Comparison of ENCODE assay signal across 14 cellular contexts in genomic region chr4:184451726-184452125, GRCh38. TPM values are rescaled to one million over a fixed set of nuclear protein-coding genes. Genes with fewer than 3 reads are reported as not detected.
A peak's percentile ranks its signal among the peaks of the same experiment; 100 is the strongest.
DNase-seq lines count a peak whose midpoint lies in the region; ATAC-seq, FAIRE-seq and TF ChIP-seq lines count a peak whose summit lies in the region.
"Had no signal": no experiment of that assay in that cellular context is flagged by ENCODE, and none has a peak within 500 bp of the region (broad histone marks: within the 10 kb centered on the region; RNA-seq: fewer than 3 reads in every experiment).

No MANE protein-coding gene starts in this region.

- H3K9ac ChIP-seq in liver (ENCODE audit: low read depth in 1 of 2, low read length in 2 of 2) (no peak overlapping the region), HepG2 (ENCODE audit: insufficient read depth, low read depth, low read length) (no peak overlapping the region), SK-N-SH (no peak overlapping the region)

- ATAC-seq in HepG2 (no peak), HG03460 (IDR thresholded peaks at IDR 0.05; ENCODE audit: unreplicated experiment) (no peak)
- no peak for ATAC-seq in activated CD8-positive, alpha-beta T cell treated with anti-CD3 and anti-CD28 coated beads for 36 hours
- ATAC-seq: HCT116, lower lobe of right lung had no signal

- H3F3A ChIP-seq in SK-N-SH (replicated peaks; ENCODE audit: insufficient read depth), result no peaks in the 10 kb centered on the region

- no TSS peak for BruUV-seq in HepG2 (replicated peaks; lab: Mats Ljungman, UMichigan)

- H2AFZ ChIP-seq in HepG2 (ENCODE audit: low read length) (no peak overlapping the region), SK-N-SH (ENCODE audit: low read depth) (no peak overlapping the region)

- no peak for FAIRE-seq in HepG2 (lab: Jason Lieb, UNC)

- peak overlapping the region; percentile 3 to 19 for H3K27ac ChIP-seq in liver (ENCODE audit: low read depth in 1 of 2, low read length in 2 of 2)
- H3K27ac ChIP-seq in HepG2 (ENCODE audit: extremely low read length, insufficient read depth, low read length), result no peak overlapping the region
- H3K27ac ChIP-seq in SK-N-SH (ENCODE audit: low read depth in 2 of 2, low read length in 1 of 2), result peak overlapping the region in 1 of 2 experiments; percentile 95; a peak in 2 of 4 replicates

- CTCF ChIA-PET in HepG2 (lab: Yijun Ruan, JAX; ENCODE audit: low intra/inter-chr PET ratio, low total read pairs), result no interaction called here
- CTCF ChIA-PET in SK-N-SH (lab: Yijun Ruan, JAX), result no interaction called here
- CTCF ChIA-PET in activated CD8-positive, alpha-beta T cell treated with anti-CD3 and anti-CD28 coated beads for 36 hours (lab: Charles Lee), result interaction anchor here (0.9 kb wide), 1 partner anchor 11 kb away, joined by 3 read pairs; no protein-coding TSS in a partner anchor

- no peak for TF ChIP-seq POLR2A in HepG2 (IDR thresholded peaks at IDR 0.05; ENCODE audit: insufficient read depth in 1 of 2, low read depth in 2 of 2, low read length in 2 of 2)

- intact Hi-C loops in HepG2 (cut with micrococcal nuclease; ENCODE audit: unreplicated experiment), result no loop called here
- intact Hi-C loops in activated CD8-positive, alpha-beta T cell treated with anti-CD3 and anti-CD28 coated beads for 36 hours (cut with micrococcal nuclease), result no loop called here

- TF ChIP-seq CTCF in liver (IDR thresholded peaks at IDR 0.05; ENCODE audit: low read depth, low read length, missing input control), result no peak
- no peak for TF ChIP-seq CTCF in HepG2 (CRISPR knock-in tag; IDR thresholded peaks at IDR 0.05)
- no peak for TF ChIP-seq CTCF in SK-N-SH (IDR thresholded peaks at IDR 0.05)
- TF ChIP-seq CTCF in endothelial cell (IDR thresholded peaks at IDR 0.05; ENCODE audit: unreplicated experiment), result no peak
- TF ChIP-seq CTCF in activated CD8-positive, alpha-beta T cell treated with anti-CD3 and anti-CD28 coated beads for 36 hours (IDR thresholded peaks at IDR 0.05), result no peak

- H3K4me2 ChIP-seq in HepG2 (ENCODE audit: low read depth, low read length) (no peak overlapping the region), SK-N-SH (no peak overlapping the region)

- H3K36me3 Mint-ChIP-seq in endothelial cell (ENCODE audit: low read depth, unreplicated experiment), result peaks cover 14% of the 10 kb centered on the region
- peaks cover 33% of the 10 kb centered on the region for H3K36me3 Mint-ChIP-seq in activated CD8-positive, alpha-beta T cell treated with anti-CD3 and anti-CD28 coated beads for 36 hours (ENCODE audit: low read depth)

- H3K79me2 ChIP-seq in HepG2 (ENCODE audit: insufficient read depth, low read length) (peaks cover 77% of the 10 kb centered on the region), SK-N-SH (ENCODE audit: insufficient read depth) (peaks cover 89% of the 10 kb centered on the region)

- POLR2A ChIA-PET in HepG2 (lab: Yijun Ruan, JAX) (no interaction called here), SK-N-SH (lab: Yijun Ruan, JAX) (interaction anchor here (1.2 kb wide), 1 partner anchor 23 kb away, joined by 3 read pairs; no protein-coding TSS in a partner anchor)
- POLR2A ChIA-PET in activated CD8-positive, alpha-beta T cell treated with anti-CD3 and anti-CD28 coated beads for 36 hours (lab: Charles Lee), result interaction anchor here (1.1 kb wide), 1 partner anchor 22 kb away, joined by 3 read pairs; the partner anchor contains the start of gene IRF2

- DNase-seq in HepG2 (ENCODE audit: low spot score) (no peak), SK-N-SH (peak; percentile 66), endothelial cell (ENCODE audit: low spot score) (no peak), NCI-H2227 (lab: John Stamatoyannopoulos, UW; ENCODE audit: unreplicated experiment) (no peak), foreskin melanocyte (no peak)
- DNase-seq in activated CD8-positive, alpha-beta T cell treated with anti-CD3 and anti-CD28 coated beads for 36 hours, result no peak
- DNase-seq: activated CD4-positive, alpha-beta T cell treated with anti-CD3 and anti-CD28 coated beads for 4 hours; lower lobe of right lung; MG63; substantia nigra; T-helper 1 cell had no signal

- no peak overlapping the region for H3K4me3 Mint-ChIP-seq in endothelial cell (ENCODE audit: unreplicated experiment)
- H3K4me3 Mint-ChIP-seq in activated CD8-positive, alpha-beta T cell treated with anti-CD3 and anti-CD28 coated beads for 36 hours, result no peak overlapping the region

- no peak overlapping the region for H3K4me3 ChIP-seq in liver (ENCODE audit: low read depth in 1 of 3, low read length in 3 of 3)
- H3K4me3 ChIP-seq in HepG2 (replicated peaks in 1 of 3; ENCODE audit: insufficient read depth in 1 of 3, low read depth in 2 of 3, low read length in 3 of 3), result no peak overlapping the region
- no peak overlapping the region for H3K4me3 ChIP-seq in SK-N-SH (ENCODE audit: low read depth in 2 of 2, low read length in 1 of 2)
- H3K4me3 ChIP-seq: lower lobe of right lung, MG63 had no signal

- H3K27ac Mint-ChIP-seq in endothelial cell (ENCODE audit: unreplicated experiment), result peak overlapping the region; percentile 25
- H3K27ac Mint-ChIP-seq in activated CD8-positive, alpha-beta T cell treated with anti-CD3 and anti-CD28 coated beads for 36 hours, result no peak overlapping the region

- H3K9me2 ChIP-seq in SK-N-SH, result no peaks in the 10 kb centered on the region

- H3K27me3 Mint-ChIP-seq in endothelial cell (ENCODE audit: unreplicated experiment), result peaks cover 5% of the 10 kb centered on the region
- H3K27me3 Mint-ChIP-seq in activated CD8-positive, alpha-beta T cell treated with anti-CD3 and anti-CD28 coated beads for 36 hours, result no peaks in the 10 kb centered on the region

- H3K4me1 ChIP-seq in liver (ENCODE audit: control insufficient read depth in 4 of 4, insufficient read depth in 4 of 4, low read length in 3 of 4) (peaks cover 2 to 58% (median 51%) of the 10 kb centered on the region in 4 donors), HepG2 (ENCODE audit: insufficient read depth, low read length) (peaks cover 28% of the 10 kb centered on the region), SK-N-SH (ENCODE audit: control insufficient read depth in 1 of 2, insufficient read depth in 2 of 2, low read depth in 1 of 2, low read length in 1 of 2) (peaks cover 33 to 50% of the 10 kb centered on the region in 2 experiments; a peak in 3 of 4 replicates)

- in situ Hi-C loops in HepG2 (cut with HindIII; ENCODE audit: extremely low pct_ligation_motif_present, low pct_unique_long_range_greater_than_20kb), result no loop called here

- no peak for TF ChIP-seq EP300 in HepG2 (IDR thresholded peaks at IDR 0.05; ENCODE audit: low read depth in 2 of 2, low read length in 2 of 2)
- TF ChIP-seq EP300 in HepG2 (CRISPR knock-in tag; IDR thresholded peaks at IDR 0.05; ENCODE audit: borderline replicate concordance), result no peak
- TF ChIP-seq EP300 in SK-N-SH (IDR thresholded peaks at IDR 0.05; ENCODE audit: borderline replicate concordance in 1 of 2, low read depth in 1 of 2, low read length in 1 of 2), result peak in 1 of 2 experiments; percentile 83; a peak in 2 of 4 replicates

- no peaks in the 10 kb centered on the region for H3K27me3 ChIP-seq in liver (ENCODE audit: control insufficient read depth in 4 of 4, insufficient read depth in 4 of 4, low read length in 3 of 4)
- no peaks in the 10 kb centered on the region for H3K27me3 ChIP-seq in HepG2 (ENCODE audit: control insufficient read depth in 1 of 2, insufficient read depth in 2 of 2, low read length in 2 of 2)
- H3K27me3 ChIP-seq in SK-N-SH (ENCODE audit: insufficient read depth), result no peaks in the 10 kb centered on the region
- H3K27me3 ChIP-seq: MG63 had no signal

- peaks cover 81% of the 10 kb centered on the region for H3K4me1 Mint-ChIP-seq in endothelial cell (ENCODE audit: unreplicated experiment)
- H3K4me1 Mint-ChIP-seq in activated CD8-positive, alpha-beta T cell treated with anti-CD3 and anti-CD28 coated beads for 36 hours (ENCODE audit: low read depth), result peaks cover 77% of the 10 kb centered on the region

- no peaks in the 10 kb centered on the region for H3K9me3 ChIP-seq in liver (ENCODE audit: control insufficient read depth in 4 of 4, low read length in 3 of 4)
- H3K9me3 ChIP-seq in HepG2 (ENCODE audit: low read length), result no peaks in the 10 kb centered on the region
- no peaks in the 10 kb centered on the region for H3K9me3 ChIP-seq in SK-N-SH
- H3K9me3 ChIP-seq: lower lobe of right lung, MG63 had no signal

- H3K9me3 Mint-ChIP-seq in endothelial cell (ENCODE audit: unreplicated experiment), result no peaks in the 10 kb centered on the region
- H3K9me3 Mint-ChIP-seq in activated CD8-positive, alpha-beta T cell treated with anti-CD3 and anti-CD28 coated beads for 36 hours, result no peaks in the 10 kb centered on the region

- TF ChIP-seq RAD21 in liver (IDR thresholded peaks at IDR 0.05), result no peak
- no peak for TF ChIP-seq RAD21 in HepG2 (CRISPR knock-in tag; IDR thresholded peaks at IDR 0.05)
- no peak for TF ChIP-seq RAD21 in SK-N-SH (IDR thresholded peaks at IDR 0.05; ENCODE audit: low read length)

- peaks cover 0 to 3% (median under 1%) of the 10 kb centered on the region in 4 donors for H3K36me3 ChIP-seq in liver (ENCODE audit: control insufficient read depth in 4 of 4, insufficient read depth in 3 of 4, low read depth in 1 of 4, low read length in 3 of 4)
- H3K36me3 ChIP-seq in HepG2 (replicated peaks in 1 of 2; ENCODE audit: control insufficient read depth in 1 of 2, insufficient read depth in 2 of 2, low read length in 2 of 2), result peaks cover 0 to 7% of the 10 kb centered on the region in 2 experiments; a peak in 3 of 5 replicates
- peaks cover 0 to 5% of the 10 kb centered on the region in 2 experiments for H3K36me3 ChIP-seq in SK-N-SH (replicated peaks in 1 of 2; ENCODE audit: control insufficient read depth in 1 of 2, insufficient read depth in 2 of 2, low read length in 1 of 2)
- H3K36me3 ChIP-seq: MG63 had no signal

- H4K20me1 ChIP-seq in HepG2 (ENCODE audit: insufficient read depth, low read length) (peaks cover 35% of the 10 kb centered on the region), SK-N-SH (ENCODE audit: insufficient read depth) (0 out of 2 replicates have a peak, but pooled peaks cover 4% of the 10 kb centered on the region)

RNA-seq across cellular contexts. Expression of gene IRF2, which starts 22.6 kb away (rescaled TPM):
- total RNA-seq in liver (10 to 100 TPM; 24.4 to 25.5 TPM), HepG2 (2016; rRNA removed; fragmentation: Illumina TruSeq; extraction: Trizol) (15.5 and 24.8 TPM in 2 replicates), endothelial cell (ENCODE audit: unreplicated experiment) (27.6 TPM)
- polyA plus RNA-seq in liver (10 to 100 TPM; 12.9 to 20.1 TPM), HepG2 (2011; rRNA removed) (26.0 and 28.8 TPM in 2 replicates), SK-N-SH (2012; rRNA removed) (23.3 and 23.6 TPM in 2 replicates)
- 5.4 TPM in 2 replicates for total RNA-seq in HepG2 (2016; cell fraction: cytosol; rRNA removed; fragmentation: Illumina TruSeq; extraction: Trizol; ENCODE audit: low read depth)
- total RNA-seq in HepG2 (2016; cell fraction: insoluble cytoplasmic fraction; rRNA removed; fragmentation: Illumina TruSeq; extraction: Trizol), result 17.9 and 20.9 TPM in 2 replicates
- total RNA-seq in HepG2 (2016; cell fraction: membrane; rRNA removed; fragmentation: Illumina TruSeq; extraction: Trizol), result 7.7 and 9.9 TPM in 2 replicates
- 17.7 and 22.0 TPM in 2 replicates for total RNA-seq in HepG2 (2016; cell fraction: nucleus; rRNA removed; fragmentation: Illumina TruSeq; extraction: Trizol)
- polyA plus RNA-seq in HepG2 (2011; cell fraction: cytosol; rRNA removed), result 21.1 and 25.7 TPM in 2 replicates
- polyA plus RNA-seq in HepG2 (2011; cell fraction: nucleus; rRNA removed), result 16.4 and 17.7 TPM in 2 replicates
- polyA plus RNA-seq in HepG2 (2012), result 21.7 and 29.0 TPM in 2 replicates
- 1.6 and 1.8 TPM in 2 replicates for polyA plus RNA-seq in HepG2 (2016; cell fraction: cytosol; fragmentation: Illumina TruSeq; extraction: Trizol; ENCODE audit: low read depth)
- 24.7 and 29.5 TPM in 2 replicates for polyA plus RNA-seq in HepG2 (2016; cell fraction: insoluble cytoplasmic fraction; fragmentation: Illumina TruSeq; extraction: Trizol; ENCODE audit: low read depth)
- 4.4 and 4.5 TPM in 2 replicates for polyA plus RNA-seq in HepG2 (2016; cell fraction: membrane; fragmentation: Illumina TruSeq; extraction: Trizol; ENCODE audit: low read depth)
- 14.4 and 16.3 TPM in 2 replicates for polyA plus RNA-seq in HepG2 (2016; cell fraction: nucleus; fragmentation: Illumina TruSeq; extraction: Trizol; ENCODE audit: insufficient read depth, low read depth)
- 18.1 and 29.1 TPM in 2 replicates for polyA minus RNA-seq in HepG2 (2011; rRNA and poly(A)+ RNA removed; ENCODE audit: low replicate concordance)
- polyA minus RNA-seq in HepG2 (2011; cell fraction: cytosol; rRNA and poly(A)+ RNA removed), result 29.9 and 31.0 TPM in 2 replicates
- polyA minus RNA-seq in HepG2 (2011; cell fraction: nucleus; rRNA and poly(A)+ RNA removed), result 43.4 and 57.2 TPM in 2 replicates
- polyA plus RNA-seq in SK-N-SH (2012; cell fraction: cytosol; rRNA removed), result 20.7 and 23.5 TPM in 2 replicates
- polyA plus RNA-seq in SK-N-SH (2012; cell fraction: nucleus; rRNA removed), result 18.0 and 21.4 TPM in 2 replicates
- total RNA-seq in activated CD8-positive, alpha-beta T cell treated with anti-CD3 and anti-CD28 coated beads for 36 hours, result 10 to 100 TPM; 48.1 to 56.4 TPM
